8 cellular contexts compared by ENCODE assay signal in the genomic region with DNA sequence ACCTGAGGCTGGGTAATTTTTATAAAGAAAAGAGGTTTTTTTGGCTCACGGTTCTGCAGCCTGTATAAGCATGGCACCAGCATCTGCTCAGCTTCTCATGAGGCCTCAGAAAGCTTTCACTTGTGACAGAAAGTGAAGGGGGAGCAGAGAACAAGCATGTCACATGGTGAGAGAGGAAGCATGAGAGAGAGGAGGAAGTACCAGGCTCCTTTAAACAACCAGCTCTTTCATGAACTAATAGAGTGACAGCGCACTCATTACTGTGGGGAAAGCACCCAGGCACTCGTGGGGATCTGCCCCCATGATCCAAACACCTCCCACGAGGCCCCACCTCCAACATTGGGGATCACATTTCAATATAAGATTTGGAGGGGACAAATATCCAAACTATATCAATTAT.
A peak's percentile ranks its signal among the peaks of the same experiment; 100 is the strongest.
DNase-seq lines count a peak whose midpoint lies in the region; ATAC-seq, FAIRE-seq and TF ChIP-seq lines count a peak whose summit lies in the region.

No MANE protein-coding gene starts in this region.

- no peaks in the 10 kb centered on the region for H4K20me1 ChIP-seq in K562 (replicated peaks; ENCODE audit: control insufficient read depth, insufficient read depth, low read length)

- H3K9ac ChIP-seq in K562 (ENCODE audit: insufficient read depth in 1 of 2, low read depth in 2 of 2, low read length in 2 of 2): no peak overlapping the region

- no peak overlapping the region for H3K4me3 Mint-ChIP-seq in HFFc6

- POLR2A ChIA-PET in K562 (lab: Yijun Ruan, JAX): interaction anchor here (1.4 kb wide), 1 partner anchor 8 kb away, joined by 5 read pairs; no protein-coding TSS in a partner anchor

- peaks cover 24% of the 10 kb centered on the region for H3K36me3 Mint-ChIP-seq in HFFc6 (ENCODE audit: low read depth)

- H3K36me3 ChIP-seq in K562 (ENCODE audit: control insufficient read depth, insufficient read depth, low read length) (peaks cover 24% of the 10 kb centered on the region), spleen (peaks cover 0 to 35% (median 3%) of the 10 kb centered on the region in 6 donors), breast epithelium (no peaks in the 10 kb centered on the region)

- H3K27me3 Mint-ChIP-seq in HFFc6 (ENCODE audit: insufficient read depth): no peaks in the 10 kb centered on the region; the same call in 1 of the 2 replicates

- BruUV-seq in K562 (replicated peaks; lab: Mats Ljungman, UMichigan): no TSS peak

- peak; percentile 74 for FAIRE-seq in K562 (lab: Jason Lieb, UNC)

- TF ChIP-seq RAD21 in Ishikawa (IDR thresholded peaks at IDR 0.05; ENCODE audit: low read depth) (no peak), K562 (CRISPR knock-in tag; conservative IDR thresholded peaks at IDR 0.05 in 1 of 2, IDR thresholded peaks at IDR 0.05 in 1 of 2) (no peak)

- no peak overlapping the region for H2AFZ ChIP-seq in K562 (ENCODE audit: low read depth, low read length)

- peak; percentile 90 for ATAC-seq in K562

- H3K4me2 ChIP-seq in K562 (ENCODE audit: insufficient read depth, low read length): no peak overlapping the region

- CTCF ChIA-PET in K562 (lab: Yijun Ruan, JAX; ENCODE audit: low intra/inter-chr PET ratio): no interaction called here

- H3K4me1 ChIP-seq in K562 (replicated peaks in 1 of 2; ENCODE audit: control insufficient read depth in 2 of 2, insufficient read depth in 2 of 2, low read length in 2 of 2) (peaks cover 0 to 3% of the 10 kb centered on the region in 2 experiments; a peak in 1 of 5 replicates), spleen (peaks cover 0 to 53% (median 19%) of the 10 kb centered on the region in 6 donors), breast epithelium (no peaks in the 10 kb centered on the region)

- 29% methylated on average over 4 of the region's 4 CpGs for WGBS in K562 (ENCODE audit: insufficient coverage, low coverage, missing lambda C conversion rate)
- WGBS in spleen, 5 donors: 36 to 55% (median 43%) methylated on average over 4 of the region's 4 CpGs

- peak; percentile 1 to 2 for DNase-seq in stimulated activated CD4-positive, alpha-beta T cell treated with anti-CD3 and anti-CD28 coated beads, Interleukin-1b, Interleukin-23, amount 100 ng/mL, for 4 hours (ENCODE audit: low read depth in 2 of 2)
- DNase-seq in stimulated activated CD4-positive, alpha-beta T cell treated with anti-CD3 and anti-CD28 coated beads, Interleukin-1b, Interleukin-23, amount 100 ng/mL, for 48 hours: no peak
- DNase-seq in K562 (ENCODE audit: extremely low read depth in 1 of 4, low spot score in 3 of 4) (peak in 1 of 4 experiments; percentile 44), spleen (no peak), breast epithelium (ENCODE audit: low spot score in 2 of 2) (no peak), NCI-H146 (lab: John Stamatoyannopoulos, UW) (no peak), HFFc6 (no peak)

- H3K27ac ChIP-seq in K562 (ENCODE audit: extremely low read depth, low read depth, low read length) (peak overlapping the region; percentile 10; the same call in 1 of the 3 replicates), spleen (peak overlapping the region in 6 of 8 donors; percentile 29 to 70 (median 42)), breast epithelium (no peak overlapping the region)

- H3K27ac Mint-ChIP-seq in HFFc6: no peak overlapping the region

- H3K4me3 ChIP-seq in K562 (no peak overlapping the region), spleen (peak overlapping the region in 1 of 8 donors; percentile 18), breast epithelium (no peak overlapping the region)

- H3K79me2 ChIP-seq in K562 (ENCODE audit: control insufficient read depth, insufficient read depth, low read length): peaks cover 81% of the 10 kb centered on the region

- H3K9me3 ChIP-seq in K562 (replicated peaks; ENCODE audit: control insufficient read depth, insufficient read depth, low read depth, low read length): no peaks in the 10 kb centered on the region
- no peaks in the 10 kb centered on the region for H3K9me3 ChIP-seq in spleen
- H3K9me3 ChIP-seq in breast epithelium: no peaks in the 10 kb centered on the region

- intact Hi-C loops in K562 (cut with micrococcal nuclease) (no loop called here), spleen (cut with DNase I; ENCODE audit: low total_unique reads) (no loop called here), breast epithelium (cut with DNase I; ENCODE audit: low total_unique reads) (no loop called here)

- TF ChIP-seq EP300 in Ishikawa (IDR thresholded peaks at IDR 0.05; ENCODE audit: borderline replicate concordance) (no peak), K562 (IDR thresholded peaks at IDR 0.05; ENCODE audit: low read length) (no peak)

- TF ChIP-seq CTCF in K562 (IDR thresholded peaks at IDR 0.05 in 2 of 3, conservative IDR thresholded peaks at IDR 0.05 in 1 of 3; ENCODE audit: insufficient read depth in 2 of 3, low read depth in 1 of 3, low read length in 3 of 3) (no peak), spleen (IDR thresholded peaks at IDR 0.05 in 8 of 11, conservative IDR thresholded peaks at IDR 0.05 in 3 of 11) (no peak), breast epithelium (IDR thresholded peaks at IDR 0.05) (no peak), HFFc6 (IDR thresholded peaks at IDR 0.05) (no peak)

- H3K27me3 ChIP-seq in K562 (ENCODE audit: control insufficient read depth in 2 of 2, insufficient read depth in 2 of 2, low read length in 2 of 2) (no peaks in the 10 kb centered on the region), spleen (replicated peaks in 1 of 7) (no peaks in the 10 kb centered on the region), breast epithelium (no peaks in the 10 kb centered on the region)

- no peaks in the 10 kb centered on the region for H3K9me1 ChIP-seq in K562 (ENCODE audit: control insufficient read depth, insufficient read depth, low read length)

- in situ Hi-C loops in K562 (cut with MboI): no loop called here

- TF ChIP-seq POLR2A in K562 (conservative IDR thresholded peaks at IDR 0.05) (no peak), spleen (IDR thresholded peaks at IDR 0.05) (no peak), breast epithelium (IDR thresholded peaks at IDR 0.05) (no peak)

- H3K9me3 Mint-ChIP-seq in HFFc6: no peaks in the 10 kb centered on the region

- H3K4me1 Mint-ChIP-seq in HFFc6 (ENCODE audit: low read depth): peaks cover 15% of the 10 kb centered on the region

TF ChIP-seq in Ishikawa, 13 proteins besides CTCF, POLR2A, EP300 and RAD21 (continues in another document):
- TF ChIP-seq, protein P1, sequence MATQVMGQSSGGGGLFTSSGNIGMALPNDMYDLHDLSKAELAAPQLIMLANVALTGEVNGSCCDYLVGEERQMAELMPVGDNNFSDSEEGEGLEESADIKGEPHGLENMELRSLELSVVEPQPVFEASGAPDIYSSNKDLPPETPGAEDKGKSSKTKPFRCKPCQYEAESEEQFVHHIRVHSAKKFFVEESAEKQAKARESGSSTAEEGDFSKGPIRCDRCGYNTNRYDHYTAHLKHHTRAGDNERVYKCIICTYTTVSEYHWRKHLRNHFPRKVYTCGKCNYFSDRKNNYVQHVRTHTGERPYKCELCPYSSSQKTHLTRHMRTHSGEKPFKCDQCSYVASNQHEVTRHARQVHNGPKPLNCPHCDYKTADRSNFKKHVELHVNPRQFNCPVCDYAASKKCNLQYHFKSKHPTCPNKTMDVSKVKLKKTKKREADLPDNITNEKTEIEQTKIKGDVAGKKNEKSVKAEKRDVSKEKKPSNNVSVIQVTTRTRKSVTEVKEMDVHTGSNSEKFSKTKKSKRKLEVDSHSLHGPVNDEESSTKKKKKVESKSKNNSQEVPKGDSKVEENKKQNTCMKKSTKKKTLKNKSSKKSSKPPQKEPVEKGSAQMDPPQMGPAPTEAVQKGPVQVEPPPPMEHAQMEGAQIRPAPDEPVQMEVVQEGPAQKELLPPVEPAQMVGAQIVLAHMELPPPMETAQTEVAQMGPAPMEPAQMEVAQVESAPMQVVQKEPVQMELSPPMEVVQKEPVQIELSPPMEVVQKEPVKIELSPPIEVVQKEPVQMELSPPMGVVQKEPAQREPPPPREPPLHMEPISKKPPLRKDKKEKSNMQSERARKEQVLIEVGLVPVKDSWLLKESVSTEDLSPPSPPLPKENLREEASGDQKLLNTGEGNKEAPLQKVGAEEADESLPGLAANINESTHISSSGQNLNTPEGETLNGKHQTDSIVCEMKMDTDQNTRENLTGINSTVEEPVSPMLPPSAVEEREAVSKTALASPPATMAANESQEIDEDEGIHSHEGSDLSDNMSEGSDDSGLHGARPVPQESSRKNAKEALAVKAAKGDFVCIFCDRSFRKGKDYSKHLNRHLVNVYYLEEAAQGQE (IDR thresholded peaks at IDR 0.05; ENCODE audit: low read depth): no peak

TF ChIP-seq in K562, 482 proteins besides CTCF, POLR2A, EP300 and RAD21 (continues in another document):
- TF ChIP-seq MYC (IDR thresholded peaks at IDR 0.05; ENCODE audit: low read depth, low read length): peak; percentile 63; the same call in 1 of the 2 replicates
- no peak for TF ChIP-seq MYC (CRISPR knock-in tag; IDR thresholded peaks at IDR 0.05; ENCODE audit: borderline replicate concordance, low read depth)
- 0 out of 2 replicates have a peak, but pooled peaks have one; percentile 18 for TF ChIP-seq RAD51 (IDR thresholded peaks at IDR 0.05; ENCODE audit: borderline replicate concordance, low read depth)
- TF ChIP-seq, protein P2, sequence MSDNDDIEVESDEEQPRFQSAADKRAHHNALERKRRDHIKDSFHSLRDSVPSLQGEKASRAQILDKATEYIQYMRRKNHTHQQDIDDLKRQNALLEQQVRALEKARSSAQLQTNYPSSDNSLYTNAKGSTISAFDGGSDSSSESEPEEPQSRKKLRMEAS (CRISPR knock-in tag; IDR thresholded peaks at IDR 0.05): 0 out of 2 replicates have a peak, but pooled peaks have one; percentile 23
- peak; percentile 10; the same call in 1 of the 2 replicates for TF ChIP-seq CXXC5 (CRISPR knock-in tag; IDR thresholded peaks at IDR 0.05)

Comparison
In these comparisons a context has a peak if more than half of its experiments do, and no peak if none do; other contexts are left out.
1. DNase-seq: peak in stimulated activated CD4-positive, alpha-beta T cell treated with anti-CD3 and anti-CD28 coated beads, Interleukin-1b, Interleukin-23, amount 100 ng/mL, for 4 hours (2 of 2); none in stimulated activated CD4-positive, alpha-beta T cell treated with anti-CD3 and anti-CD28 coated beads, Interleukin-1b, Interleukin-23, amount 100 ng/mL, for 48 hours (single experiment), spleen (single experiment), breast epithelium (0 of 2), NCI-H146 (single experiment) and HFFc6 (single experiment).
2. H3K27ac ChIP-seq: peak in K562 (single experiment) and spleen (6 of 8); none in breast epithelium (0 of 2).